Comparison of ENCODE assay signal across 9 cellular contexts in the genomic region with DNA sequence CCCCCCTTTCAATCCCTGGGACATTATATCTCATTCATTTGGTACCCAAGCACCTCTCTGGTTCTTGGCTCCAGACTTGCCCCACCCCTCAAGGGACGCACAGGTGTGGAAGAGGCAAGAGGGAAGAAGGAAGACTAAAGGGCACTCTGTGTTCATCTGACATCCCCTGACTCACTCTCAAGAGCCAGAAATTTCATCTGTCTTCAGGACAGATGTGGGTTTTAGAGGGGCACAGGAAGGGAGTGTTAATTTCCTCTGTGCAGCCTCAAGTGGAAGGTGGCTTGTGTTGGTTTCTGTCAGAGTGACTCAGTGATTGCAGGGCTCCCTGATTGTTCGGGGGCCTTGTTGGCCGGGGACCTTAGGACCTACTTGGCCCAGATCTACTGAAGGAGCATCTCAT. TPM values are rescaled to one million over a fixed set of nuclear protein-coding genes. Genes with fewer than 3 reads are reported as not detected.
DNase-seq lines count a peak whose midpoint lies in the region; ATAC-seq and TF ChIP-seq lines count a peak whose summit lies in the region.
"Had no signal": no experiment of that assay in that cellular context is flagged by ENCODE, and none has a peak within 500 bp of the region (broad histone marks: within the 10 kb centered on the region; RNA-seq: fewer than 3 reads in every experiment).

No MANE protein-coding gene starts in this region.

- no peak for TF ChIP-seq CTCF in endothelial cell (IDR thresholded peaks at IDR 0.05; ENCODE audit: unreplicated experiment)

- no peaks in the 10 kb centered on the region for H3K9me3 Mint-ChIP-seq in activated CD4-positive, alpha-beta T cell treated with anti-CD3 and anti-CD28 coated beads, Interleukin-2, amount 10 ng/mL, durations not matched to agents 7 days and 5 days
- H3K9me3 Mint-ChIP-seq in T-helper 2 cell treated with Interferon-gamma antibody and Interleukin-4, amounts not matched to agents 5 μg/mL and 100 μg/mL, for 36 hours = no peaks in the 10 kb centered on the region
- H3K9me3 Mint-ChIP-seq in endothelial cell (ENCODE audit: unreplicated experiment) = no peaks in the 10 kb centered on the region
- H3K9me3 Mint-ChIP-seq in stimulated activated naive B cell treated with anti-CD40 and anti-IgM and Interleukin-4, amounts not matched to agents 10 μg/mL and 1 μg/mL and 100 μg/mL, for 72 hours = no peaks in the 10 kb centered on the region

- H3K4me1 Mint-ChIP-seq in activated CD4-positive, alpha-beta T cell treated with anti-CD3 and anti-CD28 coated beads, Interleukin-2, amount 10 ng/mL, durations not matched to agents 7 days and 5 days = peaks cover 71% of the 10 kb centered on the region
- H3K4me1 Mint-ChIP-seq in T-helper 2 cell treated with Interferon-gamma antibody and Interleukin-4, amounts not matched to agents 5 μg/mL and 100 μg/mL, for 36 hours (ENCODE audit: low read depth) = peaks cover 55% of the 10 kb centered on the region
- peaks cover 45% of the 10 kb centered on the region for H3K4me1 Mint-ChIP-seq in endothelial cell (ENCODE audit: unreplicated experiment)
- peaks cover 22 to 40% of the 10 kb centered on the region in 2 donors for H3K4me1 Mint-ChIP-seq in stimulated activated naive B cell treated with anti-CD40 and anti-IgM and Interleukin-4, amounts not matched to agents 10 μg/mL and 1 μg/mL and 100 μg/mL, for 72 hours

- peaks cover 2% of the 10 kb centered on the region for H3K36me3 Mint-ChIP-seq in activated CD4-positive, alpha-beta T cell treated with anti-CD3 and anti-CD28 coated beads, Interleukin-2, amount 10 ng/mL, durations not matched to agents 7 days and 5 days (ENCODE audit: low read depth)
- no peaks in the 10 kb centered on the region for H3K36me3 Mint-ChIP-seq in T-helper 2 cell treated with Interferon-gamma antibody and Interleukin-4, amounts not matched to agents 5 μg/mL and 100 μg/mL, for 36 hours (ENCODE audit: low read depth)
- H3K36me3 Mint-ChIP-seq in endothelial cell (ENCODE audit: low read depth, unreplicated experiment) = peaks cover 10% of the 10 kb centered on the region
- H3K36me3 Mint-ChIP-seq in stimulated activated naive B cell treated with anti-CD40 and anti-IgM and Interleukin-4, amounts not matched to agents 10 μg/mL and 1 μg/mL and 100 μg/mL, for 72 hours = peaks cover 0 to 3% of the 10 kb centered on the region in 2 donors

- H3K27me3 Mint-ChIP-seq in activated CD4-positive, alpha-beta T cell treated with anti-CD3 and anti-CD28 coated beads, Interleukin-2, amount 10 ng/mL, durations not matched to agents 7 days and 5 days = peaks cover 4% of the 10 kb centered on the region
- peaks cover 3% of the 10 kb centered on the region for H3K27me3 Mint-ChIP-seq in T-helper 2 cell treated with Interferon-gamma antibody and Interleukin-4, amounts not matched to agents 5 μg/mL and 100 μg/mL, for 36 hours (ENCODE audit: low read depth)
- peaks cover 20% of the 10 kb centered on the region for H3K27me3 Mint-ChIP-seq in endothelial cell (ENCODE audit: unreplicated experiment)
- H3K27me3 Mint-ChIP-seq in stimulated activated naive B cell treated with anti-CD40 and anti-IgM and Interleukin-4, amounts not matched to agents 10 μg/mL and 1 μg/mL and 100 μg/mL, for 72 hours = peaks cover 8 to 31% of the 10 kb centered on the region in 2 donors

- CTCF ChIA-PET in activated CD4-positive, alpha-beta T cell treated with anti-CD3 and anti-CD28 coated beads, Interleukin-2, amount 10 ng/mL, durations not matched to agents 7 days and 5 days (lab: Charles Lee) = interaction anchor here (0.6 to 2.6 kb wide), 25 partner anchors 10 to 456 kb away, joined by 3 to 18 read pairs (median 3); a partner anchor contains a TSS

- H3K4me3 Mint-ChIP-seq in activated CD4-positive, alpha-beta T cell treated with anti-CD3 and anti-CD28 coated beads, Interleukin-2, amount 10 ng/mL, durations not matched to agents 7 days and 5 days = peak overlapping the region; percentile 79
- H3K4me3 Mint-ChIP-seq in T-helper 2 cell treated with Interferon-gamma antibody and Interleukin-4, amounts not matched to agents 5 μg/mL and 100 μg/mL, for 36 hours = peak overlapping the region; percentile 88
- peak overlapping the region; percentile 76 for H3K4me3 Mint-ChIP-seq in endothelial cell (ENCODE audit: unreplicated experiment)
- peak overlapping the region; percentile 80 to 84 for H3K4me3 Mint-ChIP-seq in stimulated activated naive B cell treated with anti-CD40 and anti-IgM and Interleukin-4, amounts not matched to agents 10 μg/mL and 1 μg/mL and 100 μg/mL, for 72 hours

- DNase-seq in activated CD4-positive, alpha-beta T cell treated with anti-CD3 and anti-CD28 coated beads, Interleukin-2, amount 10 ng/mL, durations not matched to agents 7 days and 5 days = no peak
- no peak for DNase-seq in activated CD4-positive, alpha-beta T cell treated with anti-CD3 and anti-CD28 coated beads for 48 hours
- peak; percentile 24 for DNase-seq in T-helper 2 cell treated with Interferon-gamma antibody and Interleukin-4, amounts not matched to agents 5 μg/mL and 100 μg/mL, for 36 hours (ENCODE audit: low spot score)
- DNase-seq in endothelial cell (ENCODE audit: low spot score) (no peak), substantia nigra (lab: John Stamatoyannopoulos, UW) (no peak), germinal center (ENCODE audit: low spot score) (no peak)
- DNase-seq in stimulated activated naive B cell treated with anti-CD40 and anti-IgM and Interleukin-4, amounts not matched to agents 10 μg/mL and 1 μg/mL and 100 μg/mL, for 72 hours = no peak

- peak overlapping the region; percentile 92 for H3K27ac Mint-ChIP-seq in activated CD4-positive, alpha-beta T cell treated with anti-CD3 and anti-CD28 coated beads, Interleukin-2, amount 10 ng/mL, durations not matched to agents 7 days and 5 days
- peak overlapping the region; percentile 89 for H3K27ac Mint-ChIP-seq in T-helper 2 cell treated with Interferon-gamma antibody and Interleukin-4, amounts not matched to agents 5 μg/mL and 100 μg/mL, for 36 hours
- H3K27ac Mint-ChIP-seq in endothelial cell (ENCODE audit: unreplicated experiment) = no peak overlapping the region
- peak overlapping the region; percentile 56 for H3K27ac Mint-ChIP-seq in stimulated activated naive B cell treated with anti-CD40 and anti-IgM and Interleukin-4, amounts not matched to agents 10 μg/mL and 1 μg/mL and 100 μg/mL, for 72 hours

- peak; percentile 3 for ATAC-seq in stimulated activated naive B cell treated with anti-CD40 and anti-IgM and Interleukin-4, amounts not matched to agents 10 μg/mL and 1 μg/mL and 100 μg/mL, for 72 hours (replicated peaks)
- ATAC-seq in HG03045 (IDR thresholded peaks at IDR 0.05; ENCODE audit: unreplicated experiment) = no peak

- no peak overlapping the region for H3K27ac ChIP-seq in substantia nigra (ENCODE audit: low read depth, low read length, poor library complexity, severe bottlenecking)

- POLR2A ChIA-PET in activated CD4-positive, alpha-beta T cell treated with anti-CD3 and anti-CD28 coated beads, Interleukin-2, amount 10 ng/mL, durations not matched to agents 7 days and 5 days (lab: Charles Lee) = no interaction called here

RNA-seq across cellular contexts. Expression of a gene that starts 2.4 kb away (rescaled TPM):
- total RNA-seq in activated CD4-positive, alpha-beta T cell treated with anti-CD3 and anti-CD28 coated beads, Interleukin-2, amount 10 ng/mL, durations not matched to agents 7 days and 5 days = 1 to 10 TPM in 1 of 2 experiments, under 1 TPM in 1; 0.89 to 1.1 TPM
- total RNA-seq in endothelial cell (ENCODE audit: unreplicated experiment) = 0.95 TPM

RNA-seq across cellular contexts. Expression of a gene that starts 5.6 kb away (rescaled TPM):
- total RNA-seq in activated CD4-positive, alpha-beta T cell treated with anti-CD3 and anti-CD28 coated beads, Interleukin-2, amount 10 ng/mL, durations not matched to agents 7 days and 5 days = 1 to 10 TPM; 7.3 to 7.5 TPM
- total RNA-seq in endothelial cell (ENCODE audit: unreplicated experiment) = 1.0 TPM

RNA-seq across cellular contexts. Expression of a gene that starts 16.3 kb away (rescaled TPM):
- total RNA-seq in activated CD4-positive, alpha-beta T cell treated with anti-CD3 and anti-CD28 coated beads, Interleukin-2, amount 10 ng/mL, durations not matched to agents 7 days and 5 days = not detected
- not detected for total RNA-seq in endothelial cell (ENCODE audit: unreplicated experiment)
- total RNA-seq: T-helper 1 cell treated with Interleukin-12 subunit alpha and Interleukin-12 subunit beta and Interleukin-4 antibody, amounts not matched to agents 30 ng/mL and 1 ng/mL, for 36 hours had no signal

RNA-seq across cellular contexts. Expression of a gene that starts 32.0 kb away (rescaled TPM):
- under 1 TPM; 0.35 to 0.50 TPM for total RNA-seq in activated CD4-positive, alpha-beta T cell treated with anti-CD3 and anti-CD28 coated beads, Interleukin-2, amount 10 ng/mL, durations not matched to agents 7 days and 5 days
- total RNA-seq in endothelial cell (ENCODE audit: unreplicated experiment) = 0.13 TPM

RNA-seq across cellular contexts. Expression of a gene that starts 46.9 kb away (rescaled TPM):
- 10 to 100 TPM; 14.6 to 17.3 TPM for total RNA-seq in activated CD4-positive, alpha-beta T cell treated with anti-CD3 and anti-CD28 coated beads, Interleukin-2, amount 10 ng/mL, durations not matched to agents 7 days and 5 days
- 27.2 TPM for total RNA-seq in endothelial cell (ENCODE audit: unreplicated experiment)
